Comparison of ENCODE assay signal across 18 cellular contexts in the genomic region with DNA sequence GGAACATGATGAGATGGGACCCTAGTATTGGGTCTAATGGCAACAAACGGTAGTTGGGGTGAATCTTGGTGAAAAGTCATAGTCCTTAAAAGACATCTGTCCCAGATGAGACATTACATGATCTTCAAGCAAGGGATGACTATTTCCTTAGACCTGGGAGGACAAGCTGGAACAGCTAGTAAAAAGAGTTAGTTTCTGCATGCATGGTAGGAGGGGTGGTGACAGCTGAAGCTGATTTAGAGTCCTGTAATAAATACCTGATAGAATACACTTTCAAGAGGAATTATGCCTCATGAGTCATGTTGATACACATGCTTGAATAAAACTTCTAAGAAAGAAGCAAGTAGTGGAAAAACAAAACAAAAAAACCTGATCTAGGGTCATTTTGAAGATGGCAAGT.
A peak's percentile ranks its signal among the peaks of the same experiment; 100 is the strongest.
DNase-seq lines count a peak whose midpoint lies in the region; ATAC-seq and TF ChIP-seq lines count a peak whose summit lies in the region.
"Had no signal": no experiment of that assay in that cellular context is flagged by ENCODE, and none has a peak within 500 bp of the region (broad histone marks: within the 10 kb centered on the region; RNA-seq: fewer than 3 reads in every experiment).

No MANE protein-coding gene starts in this region.

- no peaks in the 10 kb centered on the region for H3K27me3 ChIP-seq in left ventricle myocardium inferior (ENCODE audit: low read depth)
- H3K27me3 ChIP-seq in stomach, result no peaks in the 10 kb centered on the region

- WGBS in stomach, 5 donors, result 78 to 89% (median 86%) methylated on average over 1 of the region's 1 CpG

- no peak for DNase-seq in left ventricle myocardium inferior
- DNase-seq in left cardiac atrium, result no peak
- peak; percentile 5 for DNase-seq in amniotic epithelial cell (ENCODE audit: low read depth)
- DNase-seq in fibroblast of villous mesenchyme (ENCODE audit: low read depth), result peak; percentile 4
- no peak for DNase-seq in GM19240 (ENCODE audit: insufficient read length, low spot score)
- no peak for DNase-seq in stomach
- DNase-seq: 8988T; C1 segment of cervical spinal cord; Calu3; CD4-positive, alpha-beta T cell; DMS 273 treated with DMSO at 0.1 percent for 48 hours; DMS79 treated with DMSO at 0.1 percent for 48 hours; GDM1; H9 had no signal

- no peak for TF ChIP-seq EP300 in stomach (IDR thresholded peaks at IDR 0.05)

- ATAC-seq in left cardiac atrium (no peak), HG03139 (IDR thresholded peaks at IDR 0.05; ENCODE audit: unreplicated experiment) (no peak), HG03159 (IDR thresholded peaks at IDR 0.05; ENCODE audit: unreplicated experiment) (no peak)
- ATAC-seq: HepG2 had no signal

- H3K9me3 ChIP-seq in left ventricle myocardium inferior (replicated peaks), result peaks cover 32% of the 10 kb centered on the region
- H3K9me3 ChIP-seq in stomach, result peaks cover 0 to 15% (median 5%) of the 10 kb centered on the region in 4 donors

- no peaks in the 10 kb centered on the region for H3K36me3 ChIP-seq in left ventricle myocardium inferior
- H3K36me3 ChIP-seq in stomach, result no peaks in the 10 kb centered on the region

- intact Hi-C loops in left ventricle myocardium inferior (cut with micrococcal nuclease), result no loop called here
- intact Hi-C loops in left cardiac atrium (cut with DNase I), result no loop called here
- intact Hi-C loops in stomach (cut with DNase I; ENCODE audit: low total_unique reads), result no loop called here

- H3K27ac ChIP-seq in left ventricle myocardium inferior (replicated peaks), result peak overlapping the region; percentile 57
- no peak overlapping the region for H3K27ac ChIP-seq in stomach

- H3K4me1 ChIP-seq in left ventricle myocardium inferior (no peaks in the 10 kb centered on the region), stomach (no peaks in the 10 kb centered on the region)

- TF ChIP-seq CTCF in left ventricle myocardium inferior (IDR thresholded peaks at IDR 0.05; ENCODE audit: borderline replicate concordance), result no peak
- no peak for TF ChIP-seq CTCF in fibroblast of villous mesenchyme (IDR thresholded peaks at IDR 0.05; ENCODE audit: insufficient read depth, low read depth, low read length)
- TF ChIP-seq CTCF in stomach (IDR thresholded peaks at IDR 0.05), result no peak

- H3K4me3 ChIP-seq in left ventricle myocardium inferior, result no peak overlapping the region
- H3K4me3 ChIP-seq in fibroblast of villous mesenchyme (ENCODE audit: low read depth, low read length), result no peak overlapping the region
- no peak overlapping the region for H3K4me3 ChIP-seq in stomach
- H3K4me3 ChIP-seq: GM23338 had no signal

- no peak for TF ChIP-seq POLR2A in stomach (IDR thresholded peaks at IDR 0.05)

Comparison
In these comparisons a context has a peak if more than half of its experiments do, and no peak if none do; other contexts are left out.
1. DNase-seq: peak in amniotic epithelial cell (single experiment) and fibroblast of villous mesenchyme (single experiment); none in left ventricle myocardium inferior (single experiment), left cardiac atrium (single experiment), GM19240 (single experiment) and stomach (single experiment).